Comparison of ENCODE assay signal across 12 cellular contexts in genomic region chr14:101119830-101120571, GRCh38.
A peak's percentile ranks its signal among the peaks of the same experiment; 100 is the strongest.
DNase-seq lines count a peak whose midpoint lies in the region; ATAC-seq, FAIRE-seq and TF ChIP-seq lines count a peak whose summit lies in the region.
"Had no signal": no experiment of that assay in that cellular context is flagged by ENCODE, and none has a peak within 500 bp of the region (broad histone marks: within the 10 kb centered on the region; RNA-seq: fewer than 3 reads in every experiment).

No MANE protein-coding gene starts in this region.

- peaks cover 5% of the 10 kb centered on the region for H3K27me3 ChIP-seq in astrocyte (ENCODE audit: insufficient read depth, low read length)
- no peaks in the 10 kb centered on the region for H3K27me3 ChIP-seq in lung (ENCODE audit: control insufficient read depth, insufficient read depth)

- peak overlapping the region; percentile 24 for H3K4me2 ChIP-seq in astrocyte (ENCODE audit: low read length)

- H3K4me3 ChIP-seq in astrocyte (ENCODE audit: insufficient read depth, low read depth, low read length) (no peak overlapping the region), lung (no peak overlapping the region)

- H3K27ac ChIP-seq in astrocyte (ENCODE audit: low read depth, low read length) (no peak overlapping the region), lung (ENCODE audit: low read depth in 1 of 2, low read length in 1 of 2) (no peak overlapping the region)

- H3K4me3 Mint-ChIP-seq in astrocyte (ENCODE audit: unreplicated experiment): peak overlapping the region; percentile 15
- H3K4me3 Mint-ChIP-seq in stimulated activated naive CD8-positive, alpha-beta T cell treated with anti-CD3 and anti-CD28 coated beads, Interleukin-15, amount 100 ng/mL, for 72 hours: peak overlapping the region; percentile 71 to 76
- H3K4me3 Mint-ChIP-seq: activated T-helper 17 cell treated with anti-CD3 and anti-CD28 coated beads, Interleukin-2, amount 50 U/mL, for 72 hours had no signal

- no peaks in the 10 kb centered on the region for H3K79me2 ChIP-seq in astrocyte (ENCODE audit: insufficient read depth, low read length)

- no peaks in the 10 kb centered on the region for H3K9me3 ChIP-seq in astrocyte (ENCODE audit: insufficient read depth, low read depth, low read length)
- H3K9me3 ChIP-seq in lung (ENCODE audit: control insufficient read depth in 2 of 2, insufficient read depth in 1 of 2, low read length in 1 of 2): no peaks in the 10 kb centered on the region

- H3K27me3 Mint-ChIP-seq in astrocyte (ENCODE audit: low read depth, unreplicated experiment): peaks cover 34% of the 10 kb centered on the region
- peaks cover 16% of the 10 kb centered on the region for H3K27me3 Mint-ChIP-seq in stimulated activated naive CD8-positive, alpha-beta T cell treated with anti-CD3 and anti-CD28 coated beads, Interleukin-15, amount 100 ng/mL, for 72 hours

- TF ChIP-seq CTCF in astrocyte (IDR thresholded peaks at IDR 0.05; ENCODE audit: insufficient read depth, low read depth, low read length): no peak
- TF ChIP-seq CTCF in lung (IDR thresholded peaks at IDR 0.05; ENCODE audit: control extremely low read depth, extremely low read depth): no peak

- H3K27ac Mint-ChIP-seq in astrocyte (ENCODE audit: unreplicated experiment): no peak overlapping the region
- peak overlapping the region in 1 of 2 donors; percentile 82 for H3K27ac Mint-ChIP-seq in stimulated activated naive CD8-positive, alpha-beta T cell treated with anti-CD3 and anti-CD28 coated beads, Interleukin-15, amount 100 ng/mL, for 72 hours
- H3K27ac Mint-ChIP-seq: activated T-helper 17 cell treated with anti-CD3 and anti-CD28 coated beads, Interleukin-2, amount 50 U/mL, for 72 hours had no signal

- WGBS in lung, 2 donors: 40 to 49% methylated on average over 20 of the region's 20 CpGs

- H4K20me1 ChIP-seq in astrocyte (ENCODE audit: insufficient read depth, low read length): no peaks in the 10 kb centered on the region

- peaks cover 10% of the 10 kb centered on the region for H3K4me1 Mint-ChIP-seq in astrocyte (ENCODE audit: low read depth, unreplicated experiment)
- peaks cover 25% of the 10 kb centered on the region for H3K4me1 Mint-ChIP-seq in stimulated activated naive CD8-positive, alpha-beta T cell treated with anti-CD3 and anti-CD28 coated beads, Interleukin-15, amount 100 ng/mL, for 72 hours
- H3K4me1 Mint-ChIP-seq: activated T-helper 17 cell treated with anti-CD3 and anti-CD28 coated beads, Interleukin-2, amount 50 U/mL, for 72 hours had no signal

- DNase-seq in HTR-8/SVneo (ENCODE audit: insufficient read length, low spot score): no peak
- DNase-seq in astrocyte (ENCODE audit: low read depth): no peak
- DNase-seq in lung (ENCODE audit: low spot score): peak; percentile 26
- DNase-seq in stimulated activated naive CD8-positive, alpha-beta T cell treated with anti-CD3 and anti-CD28 coated beads, Interleukin-15, amount 100 ng/mL, for 72 hours: no peak
- no peak for DNase-seq in activated CD4-positive, alpha-beta T cell treated with anti-CD3 and anti-CD28 coated beads, Interleukin-2, amount 50 U/mL, for 1 hour
- DNase-seq in DMS 273 (lab: John Stamatoyannopoulos, UW; ENCODE audit: unreplicated experiment): no peak
- DNase-seq in CD1c-positive myeloid dendritic cell (ENCODE audit: extremely low spot score): no peak
- DNase-seq in NK-92 treated with Interleukin-12 subunit alpha and Interleukin-12 subunit beta, amount 100 ng/mL, for 24 hours (lab: John Stamatoyannopoulos, UW): no peak
- DNase-seq: NCI-H510A treated with DMSO at 0.1 percent for 48 hours had no signal

- peak; percentile 63 for FAIRE-seq in HTR-8/SVneo (lab: Jason Lieb, UNC)
- FAIRE-seq in astrocyte (lab: Jason Lieb, UNC): no peak
- FAIRE-seq: keratinocyte had no signal

- no peaks in the 10 kb centered on the region for H3K36me3 ChIP-seq in astrocyte (ENCODE audit: insufficient read depth, low read length)
- no peaks in the 10 kb centered on the region for H3K36me3 ChIP-seq in lung (ENCODE audit: control insufficient read depth in 2 of 2, insufficient read depth in 2 of 2, low read length in 2 of 2)

- H2AFZ ChIP-seq in astrocyte (ENCODE audit: low read depth, low read length): no peak overlapping the region

- no peak overlapping the region for H3K9ac ChIP-seq in astrocyte (ENCODE audit: low read length)

- H3K4me1 ChIP-seq in astrocyte (ENCODE audit: insufficient read depth, low read length): peaks cover 15% of the 10 kb centered on the region
- H3K4me1 ChIP-seq in lung (ENCODE audit: control insufficient read depth in 2 of 2, insufficient read depth in 2 of 2, low read length in 2 of 2): no peaks in the 10 kb centered on the region

- no peak for ATAC-seq in lung (ENCODE audit: insufficient read depth, low FRiP score)
- ATAC-seq in stimulated activated naive CD8-positive, alpha-beta T cell treated with anti-CD3 and anti-CD28 coated beads, Interleukin-15, amount 100 ng/mL, for 72 hours: no peak

- peaks cover 2% of the 10 kb centered on the region for H3K9me3 Mint-ChIP-seq in astrocyte (ENCODE audit: unreplicated experiment)
- H3K9me3 Mint-ChIP-seq in stimulated activated naive CD8-positive, alpha-beta T cell treated with anti-CD3 and anti-CD28 coated beads, Interleukin-15, amount 100 ng/mL, for 72 hours: no peaks in the 10 kb centered on the region
- H3K9me3 Mint-ChIP-seq: activated T-helper 17 cell treated with anti-CD3 and anti-CD28 coated beads, Interleukin-2, amount 50 U/mL, for 72 hours; T-cell had no signal

- H3K36me3 Mint-ChIP-seq in astrocyte (ENCODE audit: low read depth, unreplicated experiment): peaks cover 1% of the 10 kb centered on the region
- H3K36me3 Mint-ChIP-seq: T-cell had no signal
